1 cellular context compared by ENCODE assay signal in genomic region chr19:40822161-40822560, GRCh38.
TF ChIP-seq lines count a peak whose summit lies in the region.

No MANE protein-coding gene starts in this region.

TF ChIP-seq in IMR-90, 13 proteins besides CTCF, POLR2A, EP300 and RAD21:
- TF ChIP-seq CEBPB (IDR thresholded peaks at IDR 0.05; ENCODE audit: low read depth, low read length) (no peak), ELK1 (IDR thresholded peaks at IDR 0.05; ENCODE audit: borderline replicate concordance, low read depth, low read length) (no peak), USF2 (IDR thresholded peaks at IDR 0.05; ENCODE audit: low read depth, low read length) (no peak), RFX5 (IDR thresholded peaks at IDR 0.05; ENCODE audit: low read depth, low read length) (no peak), NFE2L2 (IDR thresholded peaks at IDR 0.05; ENCODE audit: low read depth, low read length) (no peak), FOS (IDR thresholded peaks at IDR 0.05; ENCODE audit: low read depth, low read length) (no peak), MXI1 (IDR thresholded peaks at IDR 0.05; ENCODE audit: borderline replicate concordance, low read depth, low read length) (no peak), BHLHE40 (IDR thresholded peaks at IDR 0.05; ENCODE audit: low read depth, low read length) (no peak), MAZ (IDR thresholded peaks at IDR 0.05; ENCODE audit: borderline replicate concordance, low read depth, low read length) (no peak), MAFK (IDR thresholded peaks at IDR 0.05; ENCODE audit: low read depth, low read length) (no peak), SMC3 (IDR thresholded peaks at IDR 0.05; ENCODE audit: low read depth, low read length) (no peak), RCOR1 (IDR thresholded peaks at IDR 0.05; ENCODE audit: insufficient replicate concordance, low read length) (no peak), CHD1 (IDR thresholded peaks at IDR 0.05; ENCODE audit: low read depth, low read length) (no peak)
